Comparison of ENCODE assay signal across 8 cellular contexts in the genomic region with DNA sequence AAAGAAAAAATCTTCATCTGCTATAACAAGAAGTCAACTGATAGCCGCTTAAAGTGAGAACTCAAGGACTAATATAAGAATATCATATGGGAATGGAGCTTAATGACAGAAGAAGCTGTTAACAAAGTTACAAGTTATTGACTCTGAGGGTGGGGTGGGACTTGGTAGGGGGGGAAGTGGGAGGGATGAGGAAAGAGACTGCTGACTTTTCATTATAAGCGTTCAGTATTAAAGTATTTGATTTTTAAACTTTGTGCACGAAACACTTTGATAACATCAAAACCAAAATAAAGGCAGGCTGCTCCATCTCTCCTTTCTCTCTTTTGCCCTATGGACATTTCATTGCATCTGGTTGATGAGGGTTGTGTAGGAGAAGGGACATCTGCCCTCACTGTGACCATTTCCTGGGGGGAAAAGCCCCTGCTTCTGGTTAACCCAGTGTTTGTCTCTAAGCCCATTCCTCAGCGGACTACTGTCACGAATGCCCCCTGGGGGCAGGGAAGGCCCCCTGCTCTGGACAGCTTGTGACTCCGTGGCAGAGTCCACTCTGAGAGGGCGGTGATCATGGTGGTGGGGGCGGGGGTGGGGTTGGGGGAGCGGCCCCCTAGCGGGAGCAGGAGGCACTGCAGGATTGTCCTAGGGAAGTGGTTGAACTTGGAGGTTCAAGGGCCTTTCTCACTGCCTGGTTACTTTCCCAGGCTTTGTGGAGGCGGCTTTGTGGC. TPM values are rescaled to one million over a fixed set of nuclear protein-coding genes. Genes with fewer than 3 reads are reported as not detected.
DNase-seq lines count a peak whose midpoint lies in the region; ATAC-seq and TF ChIP-seq lines count a peak whose summit lies in the region.

No MANE protein-coding gene starts in this region.

- TF ChIP-seq CTCF in A673 (conservative IDR thresholded peaks at IDR 0.05; ENCODE audit: low read depth, low read length) (peak; percentile 56), GM12873 (IDR thresholded peaks at IDR 0.05; ENCODE audit: insufficient read depth, low read depth, low read length, missing control alignments) (peak; percentile 73), OCI-LY3 (IDR thresholded peaks at IDR 0.05; ENCODE audit: low read depth, low read length) (peak; percentile 26; the same call in 1 of the 2 replicates)

- DNase-seq in A673 (ENCODE audit: low spot score) (peak; percentile 16), left cardiac atrium (no peak), NCI-H510A (lab: John Stamatoyannopoulos, UW) (no peak)

- H4K20me1 ChIP-seq in OCI-LY3 (ENCODE audit: insufficient read depth, low read length): no peaks in the 10 kb centered on the region

- no peaks in the 10 kb centered on the region for H3K79me2 ChIP-seq in OCI-LY3 (ENCODE audit: low read length)

- no peak overlapping the region for H3K9ac ChIP-seq in OCI-LY3 (ENCODE audit: low read length)

- no TSS peak for BruUV-seq in A673 (replicated peaks; lab: Mats Ljungman, UMichigan)

- H3K9me3 Mint-ChIP-seq in stimulated activated memory B cell treated with anti-CD40 and anti-IgM and Interleukin-4, amounts not matched to agents 10 μg/mL and 1 μg/mL and 100 μg/mL, for 72 hours: no peaks in the 10 kb centered on the region

- H3K9me3 ChIP-seq in A673 (ENCODE audit: low read depth, low read length, poor library complexity, severe bottlenecking) (no peaks in the 10 kb centered on the region), OCI-LY3 (ENCODE audit: insufficient read depth, low read length) (no peaks in the 10 kb centered on the region)

- H3K4me1 ChIP-seq in A673 (ENCODE audit: insufficient read depth, low read length, poor library complexity, severe bottlenecking): no peaks in the 10 kb centered on the region
- H3K4me1 ChIP-seq in OCI-LY3 (ENCODE audit: low read length): peaks cover 8% of the 10 kb centered on the region

- POLR2A ChIA-PET in A673 (lab: Charles Lee; ENCODE audit: low non-redundant PET): no interaction called here

- no peak overlapping the region for H3K4me3 Mint-ChIP-seq in stimulated activated memory B cell treated with anti-CD40 and anti-IgM and Interleukin-4, amounts not matched to agents 10 μg/mL and 1 μg/mL and 100 μg/mL, for 72 hours

- H3K27ac ChIP-seq in A673 (ENCODE audit: low read depth, low read length, poor library complexity, severe bottlenecking) (no peak overlapping the region), OCI-LY3 (ENCODE audit: low read length) (no peak overlapping the region)

- H3K36me3 Mint-ChIP-seq in stimulated activated memory B cell treated with anti-CD40 and anti-IgM and Interleukin-4, amounts not matched to agents 10 μg/mL and 1 μg/mL and 100 μg/mL, for 72 hours: no peaks in the 10 kb centered on the region

- no peak overlapping the region for H3K4me3 ChIP-seq in A673 (ENCODE audit: low read depth, low read length, poor library complexity, severe bottlenecking)
- H3K4me3 ChIP-seq in OCI-LY3 (ENCODE audit: low read length): no peak overlapping the region

- H3K36me3 ChIP-seq in A673 (ENCODE audit: insufficient read depth, low read length, poor library complexity, severe bottlenecking) (no peaks in the 10 kb centered on the region), OCI-LY3 (replicated peaks; ENCODE audit: low read depth, low read length) (no peaks in the 10 kb centered on the region)

- intact Hi-C loops in A673 (cut with micrococcal nuclease; ENCODE audit: unreplicated experiment) (no loop called here), left cardiac atrium (cut with DNase I) (no loop called here)

- CTCF ChIA-PET in A673 (lab: Charles Lee): interaction anchor here (0.6 kb wide), 1 partner anchor 453 kb away, joined by 13 read pairs; no protein-coding TSS in a partner anchor

- peaks cover 62% of the 10 kb centered on the region for H3K27me3 ChIP-seq in A673 (replicated peaks; ENCODE audit: insufficient read depth, low read depth, low read length, poor library complexity)
- H3K27me3 ChIP-seq in OCI-LY3 (ENCODE audit: low read depth, low read length): no peaks in the 10 kb centered on the region

- H3K4me1 Mint-ChIP-seq in stimulated activated memory B cell treated with anti-CD40 and anti-IgM and Interleukin-4, amounts not matched to agents 10 μg/mL and 1 μg/mL and 100 μg/mL, for 72 hours: no peaks in the 10 kb centered on the region

- H3K27me3 Mint-ChIP-seq in stimulated activated memory B cell treated with anti-CD40 and anti-IgM and Interleukin-4, amounts not matched to agents 10 μg/mL and 1 μg/mL and 100 μg/mL, for 72 hours: no peaks in the 10 kb centered on the region

- ATAC-seq in left cardiac atrium (peak; percentile 7 to 54), HG02678 (IDR thresholded peaks at IDR 0.05; ENCODE audit: unreplicated experiment) (no peak), HG03565 (IDR thresholded peaks at IDR 0.05; ENCODE audit: unreplicated experiment) (no peak)
- no peak for ATAC-seq in stimulated activated memory B cell treated with anti-CD40 and anti-IgM and Interleukin-4, amounts not matched to agents 10 μg/mL and 1 μg/mL and 100 μg/mL, for 72 hours

- 0 out of 2 replicates have a peak overlapping the region, but pooled peaks have one; percentile 22 for H3K4me2 ChIP-seq in OCI-LY3 (ENCODE audit: low read length)

- H2AFZ ChIP-seq in OCI-LY3 (ENCODE audit: low read depth, low read length): peak overlapping the region; percentile 51; the same call in 1 of the 2 replicates

- no peak overlapping the region for H3K27ac Mint-ChIP-seq in stimulated activated memory B cell treated with anti-CD40 and anti-IgM and Interleukin-4, amounts not matched to agents 10 μg/mL and 1 μg/mL and 100 μg/mL, for 72 hours

RNA-seq across cellular contexts. Expression of gene SLC13A4, which starts 17.4 kb away (rescaled TPM):
- total RNA-seq in A673 (2021) (not detected in 2 replicates), left cardiac atrium (not detected)

RNA-seq across cellular contexts. Expression of gene FAM180A, which starts 38.0 kb away (rescaled TPM):
- not detected in 2 replicates for total RNA-seq in A673 (2021)
- total RNA-seq in left cardiac atrium: 1 to 10 TPM; 2.0 to 3.6 TPM

RNA-seq across cellular contexts. Expression of gene STMP1, which starts 48.3 kb away (rescaled TPM):
- 32.1 and 33.4 TPM in 2 replicates for total RNA-seq in A673 (2021)
- total RNA-seq in left cardiac atrium: 10 to 100 TPM; 22.3 to 24.9 TPM

Comparison
In these comparisons a context has a peak if more than half of its experiments do, and no peak if none do; other contexts are left out.
1. ATAC-seq: peak in left cardiac atrium (2 of 2); none in HG02678 (single experiment), stimulated activated memory B cell treated with anti-CD40 and anti-IgM and Interleukin-4, amounts not matched to agents 10 μg/mL and 1 μg/mL and 100 μg/mL, for 72 hours (single experiment) and HG03565 (single experiment).
2. Peak in every context shown above with its lines, with median percentiles within 50 percentile points of each other: CTCF ChIP-seq.